ENCODE assay signal across 1 cellular context in the genomic region with DNA sequence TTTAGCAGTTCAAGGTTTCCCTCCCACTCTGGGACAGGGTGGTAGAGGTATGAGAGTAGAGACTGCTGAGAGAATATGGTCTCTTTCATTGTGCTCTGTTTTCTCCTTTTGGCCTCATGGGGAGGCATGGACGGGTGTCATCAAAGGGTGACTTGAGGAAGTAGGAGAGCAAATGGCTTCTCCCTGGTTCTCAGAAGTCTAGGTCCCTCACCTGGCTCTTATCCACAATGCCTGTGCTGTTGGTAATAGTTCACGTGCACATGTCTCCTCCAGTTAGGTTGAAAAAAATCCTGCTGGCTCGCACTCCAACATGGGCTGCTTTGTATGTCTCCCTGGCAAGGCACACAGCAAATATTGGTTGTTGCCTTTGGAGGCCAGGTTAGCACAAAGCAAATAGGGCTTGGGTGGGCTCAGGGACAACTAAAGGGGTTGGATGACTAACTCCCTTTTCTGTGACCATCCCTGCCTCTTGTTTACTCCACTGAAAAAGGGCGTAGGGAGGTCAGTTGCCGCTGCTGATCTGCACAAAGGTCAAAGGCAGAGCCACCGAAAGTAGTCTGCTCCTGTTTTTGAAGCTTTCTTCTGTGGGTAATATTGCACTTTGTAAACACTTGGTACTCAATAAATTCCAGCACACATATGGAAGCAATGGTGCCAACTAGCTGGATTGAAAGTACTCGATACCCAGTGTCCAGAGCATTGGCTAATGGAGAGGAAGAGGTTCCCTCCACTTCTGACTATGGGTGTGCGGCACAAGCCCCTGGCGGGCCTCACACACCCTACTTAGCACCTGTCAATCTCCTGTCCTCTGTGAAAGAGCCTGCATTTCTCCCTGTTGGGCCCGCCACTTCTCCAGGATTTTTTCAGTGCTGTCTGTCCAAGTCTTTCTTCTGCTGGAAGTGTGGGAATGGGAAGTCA.
TF ChIP-seq lines count a peak whose summit lies in the region.

No MANE protein-coding gene starts in this region.

TF ChIP-seq in HepG2, 621 proteins besides CTCF, POLR2A, EP300 and RAD21 (continued from another document and continues in another):
- TF ChIP-seq KDM3A (CRISPR knock-in tag; IDR thresholded peaks at IDR 0.05; ENCODE audit: low read depth) (no peak), ZBTB42 (CRISPR knock-in tag; IDR thresholded peaks at IDR 0.05) (no peak), ZNF749 (CRISPR knock-in tag; IDR thresholded peaks at IDR 0.05; ENCODE audit: borderline replicate concordance) (peak; percentile 83; the same call in 1 of the 2 replicates), ELF3 (CRISPR knock-in tag; IDR thresholded peaks at IDR 0.05) (peak; percentile 75; the same call in 1 of the 2 replicates), MXD4 (CRISPR knock-in tag; IDR thresholded peaks at IDR 0.05) (peak; percentile 86), CBX2 (IDR thresholded peaks at IDR 0.05; ENCODE audit: low read depth, low read length) (no peak), CBX2 (CRISPR knock-in tag; IDR thresholded peaks at IDR 0.05; ENCODE audit: low read depth) (no peak), MAFK (conservative IDR thresholded peaks at IDR 0.05 in 1 of 2, IDR thresholded peaks at IDR 0.05 in 1 of 2; ENCODE audit: low read length in 2 of 2) (0 out of 4 replicates have a peak, but pooled peaks of 1 of the 2 experiments have one; percentile 5), HDAC2 (CRISPR knock-in tag; IDR thresholded peaks at IDR 0.05) (peak; percentile 97), ZNF296 (CRISPR knock-in tag; conservative IDR thresholded peaks at IDR 0.05) (no peak), LCORL (IDR thresholded peaks at IDR 0.05) (0 out of 2 replicates have a peak, but pooled peaks have one; percentile 9), LCORL (CRISPR knock-in tag; IDR thresholded peaks at IDR 0.05) (peak; percentile 94), CREM (IDR thresholded peaks at IDR 0.05) (peak; percentile 90), CREM (CRISPR knock-in tag; IDR thresholded peaks at IDR 0.05) (no peak), ZNF572 (CRISPR knock-in tag; IDR thresholded peaks at IDR 0.05) (no peak), ZNF543 (CRISPR knock-in tag; IDR thresholded peaks at IDR 0.05) (no peak; the same call in 1 of the 2 replicates), SIN3B (IDR thresholded peaks at IDR 0.05; ENCODE audit: low read length) (no peak), PPARG (CRISPR knock-in tag; conservative IDR thresholded peaks at IDR 0.05) (peak; percentile 92), MED8 (CRISPR knock-in tag; IDR thresholded peaks at IDR 0.05; ENCODE audit: insufficient replicate concordance) (no peak), ZNF709 (CRISPR knock-in tag; IDR thresholded peaks at IDR 0.05) (peak; percentile 73; the same call in 1 of the 2 replicates), SNAPC2 (CRISPR knock-in tag; IDR thresholded peaks at IDR 0.05) (0 out of 2 replicates have a peak, but pooled peaks have one; percentile 26), REPIN1 (CRISPR knock-in tag; IDR thresholded peaks at IDR 0.05; ENCODE audit: borderline replicate concordance, low read depth) (peak; percentile 91)
- TF ChIP-seq, protein P1, sequence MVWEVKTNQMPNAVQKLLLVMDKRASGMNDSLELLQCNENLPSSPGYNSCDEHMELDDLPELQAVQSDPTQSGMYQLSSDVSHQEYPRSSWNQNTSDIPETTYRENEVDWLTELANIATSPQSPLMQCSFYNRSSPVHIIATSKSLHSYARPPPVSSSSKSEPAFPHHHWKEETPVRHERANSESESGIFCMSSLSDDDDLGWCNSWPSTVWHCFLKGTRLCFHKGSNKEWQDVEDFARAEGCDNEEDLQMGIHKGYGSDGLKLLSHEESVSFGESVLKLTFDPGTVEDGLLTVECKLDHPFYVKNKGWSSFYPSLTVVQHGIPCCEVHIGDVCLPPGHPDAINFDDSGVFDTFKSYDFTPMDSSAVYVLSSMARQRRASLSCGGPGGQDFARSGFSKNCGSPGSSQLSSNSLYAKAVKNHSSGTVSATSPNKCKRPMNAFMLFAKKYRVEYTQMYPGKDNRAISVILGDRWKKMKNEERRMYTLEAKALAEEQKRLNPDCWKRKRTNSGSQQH (CRISPR knock-in tag; IDR thresholded peaks at IDR 0.05; ENCODE audit: low read depth): no peak
- TF ChIP-seq, protein P2, sequence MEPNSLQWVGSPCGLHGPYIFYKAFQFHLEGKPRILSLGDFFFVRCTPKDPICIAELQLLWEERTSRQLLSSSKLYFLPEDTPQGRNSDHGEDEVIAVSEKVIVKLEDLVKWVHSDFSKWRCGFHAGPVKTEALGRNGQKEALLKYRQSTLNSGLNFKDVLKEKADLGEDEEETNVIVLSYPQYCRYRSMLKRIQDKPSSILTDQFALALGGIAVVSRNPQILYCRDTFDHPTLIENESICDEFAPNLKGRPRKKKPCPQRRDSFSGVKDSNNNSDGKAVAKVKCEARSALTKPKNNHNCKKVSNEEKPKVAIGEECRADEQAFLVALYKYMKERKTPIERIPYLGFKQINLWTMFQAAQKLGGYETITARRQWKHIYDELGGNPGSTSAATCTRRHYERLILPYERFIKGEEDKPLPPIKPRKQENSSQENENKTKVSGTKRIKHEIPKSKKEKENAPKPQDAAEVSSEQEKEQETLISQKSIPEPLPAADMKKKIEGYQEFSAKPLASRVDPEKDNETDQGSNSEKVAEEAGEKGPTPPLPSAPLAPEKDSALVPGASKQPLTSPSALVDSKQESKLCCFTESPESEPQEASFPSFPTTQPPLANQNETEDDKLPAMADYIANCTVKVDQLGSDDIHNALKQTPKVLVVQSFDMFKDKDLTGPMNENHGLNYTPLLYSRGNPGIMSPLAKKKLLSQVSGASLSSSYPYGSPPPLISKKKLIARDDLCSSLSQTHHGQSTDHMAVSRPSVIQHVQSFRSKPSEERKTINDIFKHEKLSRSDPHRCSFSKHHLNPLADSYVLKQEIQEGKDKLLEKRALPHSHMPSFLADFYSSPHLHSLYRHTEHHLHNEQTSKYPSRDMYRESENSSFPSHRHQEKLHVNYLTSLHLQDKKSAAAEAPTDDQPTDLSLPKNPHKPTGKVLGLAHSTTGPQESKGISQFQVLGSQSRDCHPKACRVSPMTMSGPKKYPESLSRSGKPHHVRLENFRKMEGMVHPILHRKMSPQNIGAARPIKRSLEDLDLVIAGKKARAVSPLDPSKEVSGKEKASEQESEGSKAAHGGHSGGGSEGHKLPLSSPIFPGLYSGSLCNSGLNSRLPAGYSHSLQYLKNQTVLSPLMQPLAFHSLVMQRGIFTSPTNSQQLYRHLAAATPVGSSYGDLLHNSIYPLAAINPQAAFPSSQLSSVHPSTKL (CRISPR knock-in tag; IDR thresholded peaks at IDR 0.05): peak; percentile 99
- TF ChIP-seq, protein P3, sequence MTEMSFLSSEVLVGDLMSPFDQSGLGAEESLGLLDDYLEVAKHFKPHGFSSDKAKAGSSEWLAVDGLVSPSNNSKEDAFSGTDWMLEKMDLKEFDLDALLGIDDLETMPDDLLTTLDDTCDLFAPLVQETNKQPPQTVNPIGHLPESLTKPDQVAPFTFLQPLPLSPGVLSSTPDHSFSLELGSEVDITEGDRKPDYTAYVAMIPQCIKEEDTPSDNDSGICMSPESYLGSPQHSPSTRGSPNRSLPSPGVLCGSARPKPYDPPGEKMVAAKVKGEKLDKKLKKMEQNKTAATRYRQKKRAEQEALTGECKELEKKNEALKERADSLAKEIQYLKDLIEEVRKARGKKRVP (CRISPR knock-in tag; IDR thresholded peaks at IDR 0.05): no peak; a peak in 1 of 4 replicates
- TF ChIP-seq, protein P4, sequence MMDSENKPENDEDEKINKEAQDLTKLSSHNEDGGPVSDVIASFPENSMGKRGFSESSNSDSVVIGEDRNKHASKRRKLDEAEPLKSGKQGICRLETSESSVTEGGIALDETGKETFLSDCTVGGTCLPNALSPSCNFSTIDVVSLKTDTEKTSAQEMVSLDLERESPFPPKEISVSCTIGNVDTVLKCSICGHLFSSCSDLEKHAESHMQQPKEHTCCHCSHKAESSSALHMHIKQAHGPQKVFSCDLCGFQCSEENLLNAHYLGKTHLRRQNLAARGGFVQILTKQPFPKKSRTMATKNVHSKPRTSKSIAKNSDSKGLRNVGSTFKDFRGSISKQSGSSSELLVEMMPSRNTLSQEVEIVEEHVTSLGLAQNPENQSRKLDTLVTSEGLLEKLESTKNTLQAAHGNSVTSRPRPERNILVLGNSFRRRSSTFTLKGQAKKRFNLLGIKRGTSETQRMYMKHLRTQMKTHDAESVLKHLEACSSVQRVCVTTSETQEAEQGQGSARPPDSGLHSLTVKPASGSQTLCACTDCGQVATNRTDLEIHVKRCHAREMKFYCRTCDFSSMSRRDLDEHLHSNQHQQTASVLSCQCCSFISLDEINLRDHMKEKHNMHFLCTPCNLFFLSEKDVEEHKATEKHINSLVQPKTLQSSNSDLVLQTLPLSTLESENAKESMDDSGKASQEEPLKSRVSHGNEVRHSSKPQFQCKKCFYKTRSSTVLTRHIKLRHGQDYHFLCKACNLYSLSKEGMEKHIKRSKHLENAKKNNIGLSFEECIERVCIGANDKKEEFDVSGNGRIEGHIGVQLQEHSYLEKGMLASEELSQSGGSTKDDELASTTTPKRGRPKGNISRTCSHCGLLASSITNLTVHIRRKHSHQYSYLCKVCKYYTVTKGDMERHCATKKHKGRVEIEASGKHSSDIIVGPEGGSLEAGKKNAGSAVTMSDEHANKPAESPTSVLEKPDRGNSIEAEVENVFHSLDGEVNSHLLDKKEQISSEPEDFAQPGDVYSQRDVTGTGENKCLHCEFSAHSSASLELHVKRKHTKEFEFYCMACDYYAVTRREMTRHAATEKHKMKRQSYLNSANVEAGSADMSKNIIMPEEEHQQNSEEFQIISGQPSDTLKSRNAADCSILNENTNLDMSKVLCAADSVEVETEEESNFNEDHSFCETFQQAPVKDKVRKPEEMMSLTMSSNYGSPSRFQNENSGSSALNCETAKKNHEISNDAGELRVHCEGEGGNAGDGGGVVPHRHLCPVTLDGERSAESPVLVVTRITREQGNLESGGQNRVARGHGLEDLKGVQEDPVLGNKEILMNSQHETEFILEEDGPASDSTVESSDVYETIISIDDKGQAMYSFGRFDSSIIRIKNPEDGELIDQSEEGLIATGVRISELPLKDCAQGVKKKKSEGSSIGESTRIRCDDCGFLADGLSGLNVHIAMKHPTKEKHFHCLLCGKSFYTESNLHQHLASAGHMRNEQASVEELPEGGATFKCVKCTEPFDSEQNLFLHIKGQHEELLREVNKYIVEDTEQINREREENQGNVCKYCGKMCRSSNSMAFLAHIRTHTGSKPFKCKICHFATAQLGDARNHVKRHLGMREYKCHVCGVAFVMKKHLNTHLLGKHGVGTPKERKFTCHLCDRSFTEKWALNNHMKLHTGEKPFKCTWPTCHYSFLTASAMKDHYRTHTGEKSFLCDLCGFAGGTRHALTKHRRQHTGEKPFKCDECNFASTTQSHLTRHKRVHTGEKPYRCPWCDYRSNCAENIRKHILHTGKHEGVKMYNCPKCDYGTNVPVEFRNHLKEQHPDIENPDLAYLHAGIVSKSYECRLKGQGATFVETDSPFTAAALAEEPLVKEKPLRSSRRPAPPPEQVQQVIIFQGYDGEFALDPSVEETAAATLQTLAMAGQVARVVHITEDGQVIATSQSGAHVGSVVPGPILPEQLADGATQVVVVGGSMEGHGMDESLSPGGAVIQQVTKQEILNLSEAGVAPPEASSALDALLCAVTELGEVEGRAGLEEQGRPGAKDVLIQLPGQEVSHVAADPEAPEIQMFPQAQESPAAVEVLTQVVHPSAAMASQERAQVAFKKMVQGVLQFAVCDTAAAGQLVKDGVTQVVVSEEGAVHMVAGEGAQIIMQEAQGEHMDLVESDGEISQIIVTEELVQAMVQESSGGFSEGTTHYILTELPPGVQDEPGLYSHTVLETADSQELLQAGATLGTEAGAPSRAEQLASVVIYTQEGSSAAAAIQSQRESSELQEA (CRISPR knock-in tag; IDR thresholded peaks at IDR 0.05; ENCODE audit: not compliant biosample characterization): no peak
- TF ChIP-seq, protein P5, sequence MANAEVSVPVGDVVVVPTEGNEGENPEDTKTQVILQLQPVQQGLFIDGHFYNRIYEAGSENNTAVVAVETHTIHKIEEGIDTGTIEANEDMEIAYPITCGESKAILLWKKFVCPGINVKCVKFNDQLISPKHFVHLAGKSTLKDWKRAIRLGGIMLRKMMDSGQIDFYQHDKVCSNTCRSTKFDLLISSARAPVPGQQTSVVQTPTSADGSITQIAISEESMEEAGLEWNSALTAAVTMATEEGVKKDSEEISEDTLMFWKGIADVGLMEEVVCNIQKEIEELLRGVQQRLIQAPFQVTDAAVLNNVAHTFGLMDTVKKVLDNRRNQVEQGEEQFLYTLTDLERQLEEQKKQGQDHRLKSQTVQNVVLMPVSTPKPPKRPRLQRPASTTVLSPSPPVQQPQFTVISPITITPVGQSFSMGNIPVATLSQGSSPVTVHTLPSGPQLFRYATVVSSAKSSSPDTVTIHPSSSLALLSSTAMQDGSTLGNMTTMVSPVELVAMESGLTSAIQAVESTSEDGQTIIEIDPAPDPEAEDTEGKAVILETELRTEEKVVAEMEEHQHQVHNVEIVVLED (CRISPR knock-in tag; IDR thresholded peaks at IDR 0.05; ENCODE audit: borderline replicate concordance): peak; percentile 48; the same call in 1 of the 2 replicates
- TF ChIP-seq, protein P6, sequence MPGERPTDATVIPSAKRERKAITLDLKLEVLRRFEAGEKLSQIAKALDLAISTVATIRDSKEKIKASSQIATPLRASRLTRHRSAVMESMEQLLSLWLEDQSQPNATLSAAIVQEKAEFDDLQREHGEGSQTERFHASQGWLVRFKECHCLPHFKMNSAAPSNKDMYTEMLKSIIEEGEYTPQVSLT (CRISPR knock-in tag; IDR thresholded peaks at IDR 0.05; ENCODE audit: borderline replicate concordance, low read depth): no peak
- TF ChIP-seq, protein P7, sequence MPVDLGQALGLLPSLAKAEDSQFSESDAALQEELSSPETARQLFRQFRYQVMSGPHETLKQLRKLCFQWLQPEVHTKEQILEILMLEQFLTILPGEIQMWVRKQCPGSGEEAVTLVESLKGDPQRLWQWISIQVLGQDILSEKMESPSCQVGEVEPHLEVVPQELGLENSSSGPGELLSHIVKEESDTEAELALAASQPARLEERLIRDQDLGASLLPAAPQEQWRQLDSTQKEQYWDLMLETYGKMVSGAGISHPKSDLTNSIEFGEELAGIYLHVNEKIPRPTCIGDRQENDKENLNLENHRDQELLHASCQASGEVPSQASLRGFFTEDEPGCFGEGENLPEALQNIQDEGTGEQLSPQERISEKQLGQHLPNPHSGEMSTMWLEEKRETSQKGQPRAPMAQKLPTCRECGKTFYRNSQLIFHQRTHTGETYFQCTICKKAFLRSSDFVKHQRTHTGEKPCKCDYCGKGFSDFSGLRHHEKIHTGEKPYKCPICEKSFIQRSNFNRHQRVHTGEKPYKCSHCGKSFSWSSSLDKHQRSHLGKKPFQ (CRISPR knock-in tag; IDR thresholded peaks at IDR 0.05; ENCODE audit: insufficient replicate concordance): no peak
- TF ChIP-seq, protein P8, sequence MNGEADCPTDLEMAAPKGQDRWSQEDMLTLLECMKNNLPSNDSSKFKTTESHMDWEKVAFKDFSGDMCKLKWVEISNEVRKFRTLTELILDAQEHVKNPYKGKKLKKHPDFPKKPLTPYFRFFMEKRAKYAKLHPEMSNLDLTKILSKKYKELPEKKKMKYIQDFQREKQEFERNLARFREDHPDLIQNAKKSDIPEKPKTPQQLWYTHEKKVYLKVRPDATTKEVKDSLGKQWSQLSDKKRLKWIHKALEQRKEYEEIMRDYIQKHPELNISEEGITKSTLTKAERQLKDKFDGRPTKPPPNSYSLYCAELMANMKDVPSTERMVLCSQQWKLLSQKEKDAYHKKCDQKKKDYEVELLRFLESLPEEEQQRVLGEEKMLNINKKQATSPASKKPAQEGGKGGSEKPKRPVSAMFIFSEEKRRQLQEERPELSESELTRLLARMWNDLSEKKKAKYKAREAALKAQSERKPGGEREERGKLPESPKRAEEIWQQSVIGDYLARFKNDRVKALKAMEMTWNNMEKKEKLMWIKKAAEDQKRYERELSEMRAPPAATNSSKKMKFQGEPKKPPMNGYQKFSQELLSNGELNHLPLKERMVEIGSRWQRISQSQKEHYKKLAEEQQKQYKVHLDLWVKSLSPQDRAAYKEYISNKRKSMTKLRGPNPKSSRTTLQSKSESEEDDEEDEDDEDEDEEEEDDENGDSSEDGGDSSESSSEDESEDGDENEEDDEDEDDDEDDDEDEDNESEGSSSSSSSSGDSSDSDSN (CRISPR knock-in tag; IDR thresholded peaks at IDR 0.05): peak; percentile 69
